Comparison of ENCODE assay signal across 8 cellular contexts in the genomic region with DNA sequence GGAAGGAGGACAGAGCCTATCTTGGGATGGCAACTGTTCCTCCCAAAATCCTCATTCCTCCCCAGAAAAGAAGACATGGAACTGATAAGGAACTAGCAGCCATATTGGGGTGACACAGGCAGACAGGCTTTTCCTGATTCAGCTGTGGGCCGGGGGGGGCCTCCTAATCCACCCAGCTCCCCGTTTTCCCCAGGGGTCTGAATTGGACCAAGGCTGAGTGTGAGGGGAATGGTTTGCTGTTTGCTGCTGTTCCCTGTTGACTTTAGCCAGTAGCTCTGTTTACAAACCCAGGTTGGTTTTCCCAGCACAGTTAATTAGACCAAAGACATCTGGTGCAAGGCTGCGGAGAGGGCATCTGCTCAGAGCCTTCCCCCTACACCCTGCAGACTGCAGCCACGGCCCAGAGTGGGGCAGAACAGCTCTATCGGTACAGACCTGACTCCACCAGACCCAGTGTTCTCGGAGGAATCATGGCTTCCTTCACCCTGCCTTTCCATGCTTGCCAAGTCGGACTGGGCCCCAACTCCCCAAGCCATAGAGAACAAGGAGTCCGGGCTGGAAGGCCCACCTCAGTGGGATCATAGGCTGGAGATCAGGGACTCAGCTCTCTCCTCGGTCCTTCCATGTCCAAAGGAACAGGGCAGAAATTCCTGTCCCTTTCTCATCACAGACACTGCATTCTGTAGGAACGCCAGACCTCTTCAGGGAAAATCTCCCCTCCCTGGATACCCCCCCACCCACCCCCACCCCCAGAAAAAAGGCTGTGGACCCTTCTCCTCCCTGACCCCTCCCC. TPM values are rescaled to one million over a fixed set of nuclear protein-coding genes. Genes with fewer than 3 reads are reported as not detected.
DNase-seq lines count a peak whose midpoint lies in the region; ATAC-seq lines count a peak whose summit lies in the region.

No MANE protein-coding gene starts in this region.

- 88% methylated on average over 10 of the region's 10 CpGs for WGBS in thymus

- H3K27ac ChIP-seq in SJCRH30 (peak overlapping the region; percentile 48; the same call in 1 of the 2 replicates), thymus (ENCODE audit: low read depth) (peak overlapping the region; percentile 4)

- peak; percentile 38 for DNase-seq in activated effector memory CD4-positive, alpha-beta T cell treated with anti-CD3 and anti-CD28 coated beads, Interleukin-2, amount 50 U/mL, for 16 hours
- no peak for DNase-seq in activated effector memory CD4-positive, alpha-beta T cell treated with Interleukin-2 at 50 U/mL for 16 hours
- DNase-seq in SJCRH30 (peak; percentile 69 to 77), islet precursor cell (peak; percentile 68), T-helper 1 cell (no peak)

- H3K4me1 ChIP-seq in SJCRH30 (peaks cover 20% of the 10 kb centered on the region), thymus (ENCODE audit: control insufficient read depth, insufficient read depth, low read length) (peaks cover 5% of the 10 kb centered on the region)

- H3K4me3 ChIP-seq in SJCRH30 (peak overlapping the region; percentile 86), thymus (ENCODE audit: low read length) (no peak overlapping the region)

- ATAC-seq in HG03460 (IDR thresholded peaks at IDR 0.05; ENCODE audit: unreplicated experiment) (no peak), HG02973 (IDR thresholded peaks at IDR 0.05; ENCODE audit: unreplicated experiment) (no peak)

- H3K27me3 ChIP-seq in SJCRH30 (no peaks in the 10 kb centered on the region), thymus (ENCODE audit: control insufficient read depth, insufficient read depth) (peaks cover 55% of the 10 kb centered on the region)

- H3K9me3 ChIP-seq in SJCRH30 (replicated peaks) (no peaks in the 10 kb centered on the region), thymus (ENCODE audit: control insufficient read depth) (no peaks in the 10 kb centered on the region)

- peaks cover 25% of the 10 kb centered on the region for H3K36me3 ChIP-seq in SJCRH30
- H3K36me3 ChIP-seq in thymus (ENCODE audit: control insufficient read depth, insufficient read depth): no peaks in the 10 kb centered on the region

RNA-seq across cellular contexts. Expression of gene PKDCC, which starts 1.7 kb away (rescaled TPM):
- total RNA-seq in SJCRH30 (2014; rRNA removed; shearing (Covaris generic)): 361 and 363 TPM in 2 replicates
- 25.1 TPM for polyA plus RNA-seq in thymus

Comparison
In these comparisons a context has a peak if more than half of its experiments do, and no peak if none do; other contexts are left out.
1. DNase-seq: peak in activated effector memory CD4-positive, alpha-beta T cell treated with anti-CD3 and anti-CD28 coated beads, Interleukin-2, amount 50 U/mL, for 16 hours (single experiment), SJCRH30 (2 of 2) and islet precursor cell (single experiment); none in activated effector memory CD4-positive, alpha-beta T cell treated with Interleukin-2 at 50 U/mL for 16 hours (single experiment) and T-helper 1 cell (0 of 5).